In genomic region chr5:169091396-169091980, GRCh38 we compare ENCODE assay signal across 27 cellular contexts.
"Had no signal": no experiment of that assay in that cellular context is flagged by ENCODE, and none has a peak within 500 bp of the region (broad histone marks: within the 10 kb centered on the region; RNA-seq: fewer than 3 reads in every experiment).

No MANE protein-coding gene starts in this region.

- H3K9me3 Mint-ChIP-seq: activated CD4-positive, alpha-beta memory T cell treated with anti-CD3 and anti-CD28 coated beads for 36 hours; activated naive CD4-positive, alpha-beta T cell treated with anti-CD3 and anti-CD28 coated beads for 36 hours; activated naive CD8-positive, alpha-beta T cell treated with anti-CD3 and anti-CD28 coated beads, Interleukin-2, amount 10 ng/mL, durations not matched to agents 7 days and 5 days had no signal

- H3K4me1 Mint-ChIP-seq: activated naive CD8-positive, alpha-beta T cell treated with anti-CD3 and anti-CD28 coated beads, Interleukin-2, amount 10 ng/mL, durations not matched to agents 7 days and 5 days; T-helper 17 cell had no signal

- H3K4me3 ChIP-seq: lower lobe of right lung, mucosa of descending colon, right atrium auricular region, spleen, testis, uterus had no signal

- H3K4me3 Mint-ChIP-seq: activated CD4-positive, alpha-beta memory T cell treated with anti-CD3 and anti-CD28 coated beads for 36 hours; activated naive CD4-positive, alpha-beta T cell treated with anti-CD3 and anti-CD28 coated beads for 36 hours; activated naive CD8-positive, alpha-beta T cell treated with anti-CD3 and anti-CD28 coated beads, Interleukin-2, amount 10 ng/mL, durations not matched to agents 7 days and 5 days; activated T-cell treated with anti-CD3 and anti-CD28 coated beads, Interleukin-2, amount 50 U/mL, for 72 hours; dendritic cell treated with granulocyte-macrophage colony-stimulating factor and Interleukin-4, amounts not matched to agents 40 ng/mL and 50 ng/mL, for 4 days; neural crest cell; T-helper 17 cell had no signal

- ATAC-seq: activated T-cell treated with anti-CD3 and anti-CD28 coated beads, Interleukin-2, amount 50 U/mL, for 72 hours; esophagus mucosa; left colon; lower lobe of right lung; mucosa of descending colon; T-helper 17 cell had no signal

- H3K36me3 ChIP-seq: lower lobe of right lung, right atrium auricular region, spleen, uterus had no signal

- H3K27me3 ChIP-seq: right atrium auricular region, spleen, testis, uterus had no signal

- H3K27ac ChIP-seq: lower lobe of right lung, right atrium auricular region, testis, uterus had no signal

- DNase-seq: activated CD4-positive, alpha-beta memory T cell treated with anti-CD3 and anti-CD28 coated beads for 36 hours; activated CD4-positive, alpha-beta T cell treated with anti-CD3 and anti-CD28 coated beads for 48 hours; activated effector memory CD4-positive, alpha-beta T cell treated with Interleukin-2 at 50 U/mL for 16 hours; activated naive CD4-positive, alpha-beta T cell treated with anti-CD3 and anti-CD28 coated beads for 36 hours; activated naive CD8-positive, alpha-beta T cell treated with anti-CD3 and anti-CD28 coated beads, Interleukin-2, amount 10 ng/mL, durations not matched to agents 7 days and 5 days; activated T-cell treated with anti-CD3 and anti-CD28 coated beads, Interleukin-2, amount 50 U/mL, for 72 hours; amygdala; effector CD4-positive, alpha-beta T cell; foreskin melanocyte; glutamatergic neuron; hippocampal formation; left colon; lower lobe of right lung; mesendoderm; mucosa of descending colon; spleen; stimulated activated CD4-positive, alpha-beta T cell treated with anti-CD3 and anti-CD28 coated beads, Interleukin-4, amount 100 ng/mL, for 1 hour; stimulated activated naive CD4-positive, alpha-beta T cell; T-helper 17 cell; testis; trophoblast cell; uterus had no signal

- H3K9me3 ChIP-seq: lower lobe of right lung, mucosa of descending colon, testis, uterus had no signal

- H3K27me3 Mint-ChIP-seq: activated naive CD8-positive, alpha-beta T cell treated with anti-CD3 and anti-CD28 coated beads, Interleukin-2, amount 10 ng/mL, durations not matched to agents 7 days and 5 days; dendritic cell treated with granulocyte-macrophage colony-stimulating factor and Interleukin-4, amounts not matched to agents 40 ng/mL and 50 ng/mL, for 4 days; progenitor cell of endocrine pancreas had no signal

- H3K4me1 ChIP-seq: lower lobe of right lung, spleen, testis, uterus had no signal

- H3K27ac Mint-ChIP-seq: activated CD4-positive, alpha-beta memory T cell treated with anti-CD3 and anti-CD28 coated beads for 36 hours; activated naive CD4-positive, alpha-beta T cell treated with anti-CD3 and anti-CD28 coated beads for 36 hours; activated naive CD8-positive, alpha-beta T cell treated with anti-CD3 and anti-CD28 coated beads, Interleukin-2, amount 10 ng/mL, durations not matched to agents 7 days and 5 days; activated T-cell treated with anti-CD3 and anti-CD28 coated beads, Interleukin-2, amount 50 U/mL, for 72 hours; dendritic cell treated with granulocyte-macrophage colony-stimulating factor and Interleukin-4, amounts not matched to agents 40 ng/mL and 50 ng/mL, for 4 days; progenitor cell of endocrine pancreas; T-helper 17 cell had no signal

- H3K36me3 Mint-ChIP-seq: activated CD4-positive, alpha-beta memory T cell treated with anti-CD3 and anti-CD28 coated beads for 36 hours; activated naive CD8-positive, alpha-beta T cell treated with anti-CD3 and anti-CD28 coated beads, Interleukin-2, amount 10 ng/mL, durations not matched to agents 7 days and 5 days had no signal
